Comparison of ENCODE assay signal across 6 cellular contexts in the genomic region with DNA sequence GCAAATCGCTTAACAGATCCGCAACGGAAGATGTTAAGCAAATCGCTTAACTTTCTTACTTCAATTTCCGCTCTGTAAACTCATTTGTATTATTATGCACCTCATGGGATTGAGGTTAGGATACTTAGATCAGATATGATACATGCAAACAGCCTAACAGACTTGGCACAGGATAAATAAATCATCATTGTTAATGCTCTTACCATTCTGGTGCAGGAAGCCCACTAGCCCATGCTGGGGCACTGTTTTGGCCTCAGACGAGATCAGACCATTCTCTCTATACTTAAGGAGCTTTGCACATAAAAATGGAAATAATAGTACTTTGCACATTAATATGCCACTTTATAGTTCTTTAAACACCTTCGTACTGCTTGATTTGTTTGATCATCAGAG. TPM values are rescaled to one million over a fixed set of nuclear protein-coding genes. Genes with fewer than 3 reads are reported as not detected.
DNase-seq lines count a peak whose midpoint lies in the region; ATAC-seq, FAIRE-seq and TF ChIP-seq lines count a peak whose summit lies in the region.

No MANE protein-coding gene starts in this region.

- intact Hi-C loops in psoas muscle (cut with DNase I): loop anchor here in 1 of 2 donors (5.0 to 10.0 kb wide), 2 partner anchors 38 to 190 kb away; partner anchors contain the start of genes GAPDH and ZNF384

- TF ChIP-seq CTCF in bronchial epithelial cell (IDR thresholded peaks at IDR 0.05; ENCODE audit: insufficient read depth, low read length, severe bottlenecking) (no peak), psoas muscle (IDR thresholded peaks at IDR 0.05) (no peak)

- no peak for DNase-seq in activated T-cell treated with anti-CD3 and anti-CD28 coated beads, Interleukin-2, amount 50 U/mL, for 24 hours
- DNase-seq in activated T-cell treated with anti-CD3 and anti-CD28 coated beads for 4 hours (no peak), bronchial epithelial cell (ENCODE audit: low read depth) (no peak), psoas muscle (no peak), NCI-H187 treated with DMSO at 0.1 percent for 48 hours (lab: John Stamatoyannopoulos, UW) (no peak), T1000 (lab: John Stamatoyannopoulos, UW) (no peak)

- no peaks in the 10 kb centered on the region for H3K27me3 Mint-ChIP-seq in activated T-cell treated with anti-CD3 and anti-CD28 coated beads, Interleukin-2, amount 50 U/mL, for 24 hours

- peaks cover 21% of the 10 kb centered on the region for H3K4me1 ChIP-seq in psoas muscle

- FAIRE-seq in bronchial epithelial cell (lab: Jason Lieb, UNC): no peak

- peaks cover 87% of the 10 kb centered on the region for H3K36me3 Mint-ChIP-seq in activated T-cell treated with anti-CD3 and anti-CD28 coated beads, Interleukin-2, amount 50 U/mL, for 24 hours (ENCODE audit: low read depth)

- peak overlapping the region; percentile 59 for H3K4me3 ChIP-seq in bronchial epithelial cell (ENCODE audit: low read depth, low read length)
- peak overlapping the region; percentile 89 for H3K4me3 ChIP-seq in psoas muscle

- H3K36me3 ChIP-seq in bronchial epithelial cell (ENCODE audit: control insufficient read depth, insufficient read depth, low read length): peaks cover 6% of the 10 kb centered on the region
- H3K36me3 ChIP-seq in psoas muscle (ENCODE audit: insufficient read depth in 1 of 2, low read depth in 1 of 2): peaks cover 6 to 62% of the 10 kb centered on the region in 2 donors

- peak overlapping the region; percentile 100 for H3K27ac Mint-ChIP-seq in activated T-cell treated with anti-CD3 and anti-CD28 coated beads, Interleukin-2, amount 50 U/mL, for 24 hours

- no peaks in the 10 kb centered on the region for H3K9me3 Mint-ChIP-seq in activated T-cell treated with anti-CD3 and anti-CD28 coated beads, Interleukin-2, amount 50 U/mL, for 24 hours

- peak overlapping the region; percentile 99 for H3K27ac ChIP-seq in psoas muscle

- WGBS in psoas muscle, 3 donors: 2 to 4% (median 3%) methylated on average over 7 of the region's 7 CpGs

- peaks cover 42% of the 10 kb centered on the region for H3K4me1 Mint-ChIP-seq in activated T-cell treated with anti-CD3 and anti-CD28 coated beads, Interleukin-2, amount 50 U/mL, for 24 hours (ENCODE audit: low read depth)

- H3K27me3 ChIP-seq in bronchial epithelial cell (ENCODE audit: control insufficient read depth, insufficient read depth, low read length): no peaks in the 10 kb centered on the region
- no peaks in the 10 kb centered on the region for H3K27me3 ChIP-seq in psoas muscle (ENCODE audit: insufficient read depth in 3 of 3, low read length in 2 of 3)

- H3K4me3 Mint-ChIP-seq in activated T-cell treated with anti-CD3 and anti-CD28 coated beads, Interleukin-2, amount 50 U/mL, for 24 hours: peak overlapping the region; percentile 98

- ATAC-seq in psoas muscle: no peak

- no peaks in the 10 kb centered on the region for H3K9me3 ChIP-seq in psoas muscle

RNA-seq across cellular contexts. Expression of gene NCAPD2, which starts 0.4 kb away (rescaled TPM):
- total RNA-seq in bronchial epithelial cell (14.7 and 17.9 TPM in 2 replicates), psoas muscle (10 to 100 TPM; 10.1 to 13.4 (median 11.2) TPM)
- 1 to 10 TPM; 3.9 to 9.5 (median 5.9) TPM for polyA plus RNA-seq in psoas muscle

RNA-seq across cellular contexts. Expression of gene MRPL51, which starts 1.3 kb away (rescaled TPM):
- 61.1 and 102 TPM in 2 replicates for total RNA-seq in bronchial epithelial cell
- total RNA-seq in psoas muscle: 100 to 1,000 TPM; 202 to 250 (median 227) TPM
- polyA plus RNA-seq in psoas muscle: 100 to 1,000 TPM; 153 to 217 (median 180) TPM

RNA-seq across cellular contexts. Expression of gene VAMP1, which starts 23.9 kb away (rescaled TPM):
- 0.26 and 3.1 TPM in 2 replicates for total RNA-seq in bronchial epithelial cell
- 1 to 10 TPM; 1.5 to 6.2 (median 3.2) TPM for total RNA-seq in psoas muscle
- 10 to 100 TPM in 1 of 3 donors, 1 to 10 TPM in 2; 1.9 to 16.9 (median 2.1) TPM for polyA plus RNA-seq in psoas muscle

RNA-seq across cellular contexts. Expression of gene GAPDH, which starts 40.0 kb away (rescaled TPM):
- total RNA-seq in bronchial epithelial cell (5,048 and 6,753 TPM in 2 replicates), psoas muscle (over 10,000 TPM in 2 of 4 donors, 1,000 to 10,000 TPM in 2; 7,136 to 10,782 (median 8,991) TPM)
- polyA plus RNA-seq in psoas muscle: over 10,000 TPM in 2 of 3 donors, 1,000 to 10,000 TPM in 1; 9,788 to 18,891 (median 16,487) TPM

RNA-seq across cellular contexts. Expression of gene TAPBPL, which starts 42.5 kb away (rescaled TPM):
- 1.8 and 3.1 TPM in 2 replicates for total RNA-seq in bronchial epithelial cell
- 10 to 100 TPM in 1 of 4 donors, 1 to 10 TPM in 3; 6.4 to 11.3 (median 8.4) TPM for total RNA-seq in psoas muscle
- 1 to 10 TPM; 4.6 to 8.4 (median 4.9) TPM for polyA plus RNA-seq in psoas muscle
